7 cellular contexts compared by ENCODE assay signal in the genomic region with DNA sequence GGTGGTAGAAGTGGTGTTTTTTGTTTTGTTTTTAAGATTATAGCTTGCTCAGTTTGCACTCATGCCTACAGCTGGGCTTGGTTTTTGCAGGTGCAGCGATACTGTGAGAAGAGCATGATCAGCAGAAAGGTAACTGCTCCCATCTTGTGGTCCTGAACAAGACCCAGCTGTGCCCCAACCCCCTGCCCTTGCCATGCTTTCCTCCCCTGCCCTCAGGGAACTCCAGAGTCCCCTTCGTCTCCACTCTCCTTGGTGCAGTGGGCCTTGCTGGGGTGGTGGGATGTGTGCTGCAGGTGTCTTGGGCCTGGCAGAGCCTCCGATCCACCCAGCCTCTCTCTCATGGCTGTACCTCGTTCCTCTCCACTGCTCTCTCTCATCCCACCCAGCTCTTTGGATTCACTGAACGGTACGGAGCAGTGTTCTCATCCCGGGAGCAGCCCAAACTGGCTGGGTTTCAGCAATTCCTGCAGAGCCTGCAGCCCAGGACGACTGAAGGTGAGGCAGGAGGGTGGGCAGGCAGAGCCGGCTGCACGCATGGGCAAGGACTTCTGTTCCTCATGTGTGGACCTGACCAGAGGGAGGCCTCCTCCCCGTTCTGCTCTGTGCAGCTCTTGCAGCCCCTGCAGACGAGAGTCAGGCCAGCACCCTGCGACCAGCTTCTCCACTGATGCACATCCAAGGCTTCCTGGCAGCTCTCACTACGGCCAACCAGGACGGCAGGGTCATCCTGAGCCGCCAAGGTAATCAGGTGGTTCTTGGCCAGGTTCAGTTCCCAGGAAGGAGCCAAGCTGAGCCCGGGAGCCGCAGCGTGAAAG. TPM values are rescaled to one million over a fixed set of nuclear protein-coding genes. Genes with fewer than 3 reads are reported as not detected.
DNase-seq lines count a peak whose midpoint lies in the region; ATAC-seq and TF ChIP-seq lines count a peak whose summit lies in the region.
"Not testable (repeated sequence)": the region's sequence is repeated elsewhere in the genome, so short reads cannot be mapped to it uniquely, and the experiment has no call there.

No MANE protein-coding gene starts in this region.

- not testable (repeated sequence) for DNase-seq in Panc1 (ENCODE audit: low read depth, low spot score)
- peak; percentile 43 for DNase-seq in activated CD8-positive, alpha-beta memory T cell treated with anti-CD3 and anti-CD28 coated beads, Interleukin-2, amount 50 U/mL, for 48 hours
- peak; percentile 37 for DNase-seq in endodermal cell
- DNase-seq in mesenteric fat pad (ENCODE audit: low spot score), result peak; percentile 79
- DNase-seq in posterior vena cava (ENCODE audit: low spot score), result peak; percentile 67
- DNase-seq in vagina (ENCODE audit: extremely low spot score in 2 of 2), result peak; percentile 72 to 76

- peaks cover 78% of the 10 kb centered on the region for H3K36me3 Mint-ChIP-seq in endodermal cell (ENCODE audit: low read depth)

- not testable (repeated sequence) for H3K4me1 Mint-ChIP-seq in endodermal cell

- WGBS in endodermal cell (ENCODE audit: insufficient coverage in 1 of 2, insufficient read length in 1 of 2), 2 experiments, result 93 to 100% methylated on average over 4 to 19 of the region's 19 CpGs

- not testable (repeated sequence) for H3K27me3 Mint-ChIP-seq in endodermal cell (ENCODE audit: insufficient read depth)

- TF ChIP-seq POLR2A in vagina (IDR thresholded peaks at IDR 0.05), result not testable (repeated sequence)

- H3K27ac Mint-ChIP-seq in endodermal cell, result peak overlapping the region; percentile 18

- H3K4me3 Mint-ChIP-seq in endodermal cell, result not testable (repeated sequence)

- peak; percentile 31; the same call in 1 of the 2 replicates for ATAC-seq in Panc1

- POLR2A ChIA-PET in Panc1 (lab: Charles Lee), result not testable (repeated sequence)

- not testable (repeated sequence) for H4K20me1 ChIP-seq in KMS-11 (ENCODE audit: insufficient read depth)

- H3K9ac ChIP-seq in KMS-11, result peak overlapping the region; percentile 32; the same call in 1 of the 2 replicates
- H3K9ac ChIP-seq in endodermal cell (ENCODE audit: extremely low read depth, low read length, poor library complexity, severe bottlenecking), result not testable (repeated sequence)

- intact Hi-C loops in Panc1 (cut with micrococcal nuclease; ENCODE audit: unreplicated experiment); posterior vena cava (cut with DNase I); vagina (cut with DNase I): not testable (repeated sequence)

- H3K4me3 ChIP-seq in KMS-11 (IDR thresholded peaks at IDR 0.05; ENCODE audit: insufficient read depth, low read depth, low read length); Panc1 (ENCODE audit: low read depth in 2 of 2, low read length in 2 of 2); endodermal cell (ENCODE audit: low read length); vagina: not testable (repeated sequence)

- H3K27ac ChIP-seq in KMS-11, result peak overlapping the region; percentile 79
- H3K27ac ChIP-seq in Panc1 (ENCODE audit: low read length); endodermal cell (ENCODE audit: low read depth, low read length); vagina: not testable (repeated sequence)

- CTCF ChIA-PET in Panc1 (lab: Charles Lee), result not testable (repeated sequence)

- H3K4me1 ChIP-seq in KMS-11 (ENCODE audit: low read depth, poor library complexity, severe bottlenecking), result peaks cover 25% of the 10 kb centered on the region
- H3K4me1 ChIP-seq in Panc1 (ENCODE audit: control insufficient read depth, insufficient read depth, low read length); endodermal cell (ENCODE audit: control insufficient read depth, insufficient read depth, low read length); vagina: not testable (repeated sequence)

- not testable (repeated sequence) for H3K9me3 Mint-ChIP-seq in endodermal cell

- not testable (repeated sequence) for H3K36me3 ChIP-seq in KMS-11 (ENCODE audit: insufficient read depth); Panc1 (ENCODE audit: control insufficient read depth, insufficient read depth, low read length); endodermal cell (ENCODE audit: control insufficient read depth, insufficient read depth, low read length); vagina

- H2AFZ ChIP-seq in KMS-11 (ENCODE audit: low read depth), result peak overlapping the region; percentile 33; the same call in 1 of the 2 replicates

- not testable (repeated sequence) for H3K27me3 ChIP-seq in KMS-11 (ENCODE audit: insufficient read depth, low read depth); Panc1 (ENCODE audit: control insufficient read depth, insufficient read depth, low read length); endodermal cell (ENCODE audit: control insufficient read depth, insufficient read depth, low read length, poor library complexity, severe bottlenecking); vagina

- BruUV-seq in Panc1 (replicated peaks; lab: Mats Ljungman, UMichigan), result not testable (repeated sequence)

- in situ Hi-C loops in Panc1 (cut with HindIII; ENCODE audit: low pct_unique_long_range_greater_than_20kb, low sequenced_read_pairs), result not testable (repeated sequence)

- TF ChIP-seq CTCF in KMS-11 (conservative IDR thresholded peaks at IDR 0.05; ENCODE audit: low read depth, low read length); Panc1 (IDR thresholded peaks at IDR 0.05); endodermal cell (conservative IDR thresholded peaks at IDR 0.05); vagina (IDR thresholded peaks at IDR 0.05): not testable (repeated sequence)

- peak overlapping the region; percentile 86 for H3K4me2 ChIP-seq in KMS-11

- H3K79me2 ChIP-seq in KMS-11 (ENCODE audit: insufficient read depth, low read depth), result not testable (repeated sequence)

- H3K9me3 ChIP-seq in Panc1 (ENCODE audit: control insufficient read depth, insufficient read depth, low read depth, low read length); endodermal cell (ENCODE audit: control insufficient read depth, low read length); vagina: not testable (repeated sequence)

RNA-seq across cellular contexts. Expression of a gene that starts 22.8 kb away (rescaled TPM):
- total RNA-seq in Panc1 (2021; ENCODE audit: unreplicated experiment), result 96.2 TPM
- 49.4 TPM for polyA plus RNA-seq in Panc1 (2012; ENCODE audit: insufficient read length)
- total RNA-seq in endodermal cell, result 100 to 1,000 TPM; 136 to 298 TPM
- 70.7 TPM for polyA plus RNA-seq in endodermal cell (2013, experiment 1 of 2)
- polyA plus RNA-seq in endodermal cell (2013, experiment 2 of 2), result 52.5 TPM
- total RNA-seq in mesenteric fat pad, result 28.3 TPM
- total RNA-seq in posterior vena cava, result 10 to 100 TPM in 1 of 2 donors, 1 to 10 TPM in 1; 9.3 to 16.4 TPM
- total RNA-seq in vagina, result 35.4 TPM
